In the genomic region with DNA sequence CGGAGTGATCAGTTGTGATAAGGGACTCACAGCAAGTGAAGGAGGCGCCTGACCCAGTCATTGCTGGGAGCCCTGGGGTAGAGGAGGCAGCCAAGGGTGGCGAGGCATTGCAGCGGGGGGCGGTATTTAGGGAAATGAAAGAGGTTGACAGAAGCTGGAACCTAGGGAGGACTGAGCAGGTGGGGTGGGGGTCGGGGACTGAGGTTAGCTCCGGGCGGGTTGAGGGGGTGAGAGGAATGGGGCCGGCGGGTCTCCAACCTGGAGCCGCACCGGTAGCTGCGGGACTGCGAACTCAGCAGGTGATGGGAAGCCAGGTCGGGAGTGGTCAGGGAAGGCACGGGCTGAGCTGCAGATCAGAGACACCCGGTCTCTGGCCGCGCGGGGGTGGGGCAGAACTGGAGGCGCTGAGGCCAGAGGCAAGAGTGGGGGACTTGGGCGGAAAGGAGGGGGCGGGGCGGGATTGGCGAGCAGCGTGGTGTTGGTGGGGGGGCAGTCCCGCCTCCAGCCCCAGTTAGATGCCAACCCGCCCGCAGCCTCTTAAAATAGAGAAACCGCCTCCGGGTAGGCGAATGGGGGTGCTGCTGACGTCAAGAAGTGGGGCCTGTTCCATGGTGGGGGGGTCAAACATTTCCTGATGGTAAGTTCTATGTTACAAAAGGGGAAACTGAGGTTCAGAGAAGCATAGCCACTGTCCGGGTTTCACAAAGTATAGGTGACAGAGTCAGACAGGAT, we compare ENCODE assay signal across 9 cellular contexts. TPM values are rescaled to one million over a fixed set of nuclear protein-coding genes. Genes with fewer than 3 reads are reported as not detected.
DNase-seq lines count a peak whose midpoint lies in the region; ATAC-seq and TF ChIP-seq lines count a peak whose summit lies in the region.
"Had no signal": no experiment of that assay in that cellular context is flagged by ENCODE, and none has a peak within 500 bp of the region (broad histone marks: within the 10 kb centered on the region; RNA-seq: fewer than 3 reads in every experiment).

No MANE protein-coding gene starts in this region.

- H3F3A ChIP-seq in PC-3 (ENCODE audit: low read length, unreplicated experiment) = no peaks in the 10 kb centered on the region

- no peaks in the 10 kb centered on the region for H3K9me2 ChIP-seq in PC-3 (replicated peaks; ENCODE audit: low read length)

- intact Hi-C loops in PC-3 (cut with micrococcal nuclease) = no loop called here

- no peaks in the 10 kb centered on the region for H3K36me3 ChIP-seq in PC-3 (ENCODE audit: low read depth, low read length)
- H3K36me3 ChIP-seq in duodenal mucosa (ENCODE audit: control insufficient read depth in 1 of 2, insufficient read depth in 2 of 2, low read length in 2 of 2) = no peaks in the 10 kb centered on the region
- H3K36me3 ChIP-seq: heart right ventricle had no signal

- DNase-seq in PC-3 = no peak
- DNase-seq in stimulated activated CD8-positive, alpha-beta memory T cell treated with anti-CD3 and anti-CD28 coated beads, Interleukin-4, amount 100 ng/mL, for 24 hours (ENCODE audit: low read depth) = peak; percentile 41
- no peak for DNase-seq in NCI-H345 (lab: John Stamatoyannopoulos, UW)
- DNase-seq in Kasumi-1 (lab: John Stamatoyannopoulos, UW) = no peak
- DNase-seq in DMS79 (lab: John Stamatoyannopoulos, UW) = no peak
- DNase-seq: heart right ventricle had no signal

- H3K27ac ChIP-seq in PC-3 (ENCODE audit: low read length) = no peak overlapping the region
- H3K27ac ChIP-seq in duodenal mucosa (ENCODE audit: low read depth, low read length) = no peak overlapping the region
- H3K27ac ChIP-seq: heart right ventricle had no signal

- H3K9ac ChIP-seq in PC-3 (ENCODE audit: low read length) (no peak overlapping the region), duodenal mucosa (ENCODE audit: low read depth in 1 of 2, low read length in 2 of 2) (peak overlapping the region in 1 of 2 donors; percentile 25)

- H3K4me3 ChIP-seq in PC-3 (ENCODE audit: low read length) = peak overlapping the region; percentile 23; the same call in 1 of the 2 replicates
- peak overlapping the region; percentile 69 to 80 for H3K4me3 ChIP-seq in duodenal mucosa (ENCODE audit: low read depth in 1 of 2, low read length in 2 of 2)

- H3K79me2 ChIP-seq in PC-3 (ENCODE audit: low read length) = no peaks in the 10 kb centered on the region

- POLR2A ChIA-PET in PC-3 (lab: Charles Lee; ENCODE audit: unreplicated experiment) = interaction anchor here (0.7 kb wide), 1 partner anchor 224 kb away, joined by 3 read pairs; the partner anchor contains the start of gene LSM4

- no peaks in the 10 kb centered on the region for H4K20me1 ChIP-seq in PC-3 (ENCODE audit: low read length)

- H3K4me1 ChIP-seq in PC-3 (ENCODE audit: insufficient read depth, low read length) = peaks cover 10% of the 10 kb centered on the region
- peaks cover 13 to 15% of the 10 kb centered on the region in 2 donors for H3K4me1 ChIP-seq in duodenal mucosa (ENCODE audit: control insufficient read depth in 1 of 2, insufficient read depth in 2 of 2, low read length in 2 of 2)

- ATAC-seq in GM18867 (IDR thresholded peaks at IDR 0.05; ENCODE audit: unreplicated experiment) = peak; percentile 55
- ATAC-seq in HG02588 (IDR thresholded peaks at IDR 0.05; ENCODE audit: unreplicated experiment) = peak; percentile 49
- no peak for ATAC-seq in PC-3

- H3K27me3 ChIP-seq in PC-3 (ENCODE audit: low read length) (no peaks in the 10 kb centered on the region), duodenal mucosa (ENCODE audit: control insufficient read depth in 1 of 2, insufficient read depth in 2 of 2, low read length in 2 of 2) (peaks cover 0 to 8% of the 10 kb centered on the region in 2 donors)

- CTCF ChIA-PET in PC-3 (lab: Charles Lee) = no interaction called here

- peak overlapping the region; percentile 99 for H3K4me2 ChIP-seq in PC-3 (ENCODE audit: low read length)

- peak overlapping the region; percentile 44; the same call in 1 of the 2 replicates for H2AFZ ChIP-seq in PC-3 (ENCODE audit: low read length)

- BruUV-seq in PC-3 (replicated peaks; lab: Mats Ljungman, UMichigan) = no TSS peak

- no peak for TF ChIP-seq CTCF in PC-3 (conservative IDR thresholded peaks at IDR 0.05; ENCODE audit: low read depth, low read length)

- H3K9me3 ChIP-seq in PC-3 (ENCODE audit: low read length) (no peaks in the 10 kb centered on the region), duodenal mucosa (ENCODE audit: control insufficient read depth in 1 of 2, low read length in 2 of 2) (no peaks in the 10 kb centered on the region)
- H3K9me3 ChIP-seq: heart right ventricle had no signal

RNA-seq across cellular contexts. Expression of gene MAST3, which starts 1.5 kb away (rescaled TPM):
- 6.7 and 8.1 TPM in 2 replicates for total RNA-seq in PC-3 (2014; rRNA removed)

RNA-seq across cellular contexts. Expression of gene IL12RB1, which starts 12.3 kb away (rescaled TPM):
- not detected in 2 replicates for total RNA-seq in PC-3 (2014; rRNA removed)

RNA-seq across cellular contexts. Expression of gene PIK3R2, which starts 53.9 kb away (rescaled TPM):
- total RNA-seq in PC-3 (2014; rRNA removed) = 13.9 and 15.8 TPM in 2 replicates
